Comparison of ENCODE assay signal across 8 cellular contexts in the genomic region with DNA sequence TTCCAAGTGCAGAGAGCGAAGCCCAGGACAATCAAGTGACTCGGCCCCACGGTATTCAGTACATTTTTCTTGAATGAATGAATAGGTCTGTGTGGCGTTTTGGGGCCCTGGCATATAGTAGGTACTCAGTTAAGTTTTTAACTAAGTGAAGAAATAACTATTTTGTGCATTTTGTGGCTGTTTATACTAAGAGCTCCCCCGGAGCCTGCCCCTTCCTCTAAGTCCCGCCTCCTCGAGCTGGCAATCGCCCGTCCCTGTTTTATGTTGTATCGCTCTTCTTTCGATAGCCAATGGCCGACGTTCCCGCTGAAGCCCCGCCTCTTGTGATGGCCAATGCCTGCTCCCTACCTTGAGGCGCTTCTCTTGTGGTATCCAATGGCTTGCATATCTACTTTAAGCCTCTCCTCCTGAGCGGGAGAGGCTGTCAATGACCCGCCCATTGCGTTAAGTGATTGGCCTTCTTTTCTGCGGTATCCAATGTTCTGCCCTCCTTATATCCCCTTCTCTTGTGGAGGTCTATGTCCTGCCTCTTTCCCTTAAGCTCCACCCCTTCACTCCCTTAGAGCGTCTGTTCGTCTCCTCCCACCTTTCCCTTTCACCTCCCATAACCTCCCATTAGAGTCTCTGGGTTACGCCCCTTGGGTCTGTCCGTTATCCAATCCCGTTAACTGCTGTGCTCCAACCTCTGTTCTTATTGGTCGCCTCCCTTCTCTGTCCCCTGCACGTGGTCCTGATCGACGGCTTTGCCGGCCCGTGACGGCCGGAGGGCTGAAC. TPM values are rescaled to one million over a fixed set of nuclear protein-coding genes. Genes with fewer than 3 reads are reported as not detected.
DNase-seq lines count a peak whose midpoint lies in the region; ATAC-seq, FAIRE-seq and TF ChIP-seq lines count a peak whose summit lies in the region.

No MANE protein-coding gene starts in this region.

- no peaks in the 10 kb centered on the region for H3K27me3 ChIP-seq in left ventricle myocardium inferior (ENCODE audit: low read depth)
- no peaks in the 10 kb centered on the region for H3K27me3 ChIP-seq in upper lobe of right lung

- no peaks in the 10 kb centered on the region for H3K9me3 ChIP-seq in left ventricle myocardium inferior (replicated peaks)
- H3K9me3 ChIP-seq in upper lobe of right lung: no peaks in the 10 kb centered on the region

- H3K36me3 ChIP-seq in left ventricle myocardium inferior (peaks cover 13% of the 10 kb centered on the region), upper lobe of right lung (peaks cover 11% of the 10 kb centered on the region)

- intact Hi-C loops in left ventricle myocardium inferior (cut with micrococcal nuclease) (no loop called here), posterior vena cava (cut with DNase I) (no loop called here), upper lobe of right lung (cut with DNase I) (no loop called here)

- H3K4me3 ChIP-seq in left ventricle myocardium inferior (peak overlapping the region; percentile 98), upper lobe of right lung (peak overlapping the region; percentile 93)

- peak; percentile 81 for ATAC-seq in HG02852 (IDR thresholded peaks at IDR 0.05; ENCODE audit: unreplicated experiment)
- ATAC-seq in upper lobe of right lung: peak; percentile 94

- H3K4me1 ChIP-seq in left ventricle myocardium inferior (peaks cover 35% of the 10 kb centered on the region), upper lobe of right lung (peaks cover 22% of the 10 kb centered on the region)

- TF ChIP-seq POLR2A in GM12892 (IDR thresholded peaks at IDR 0.05; ENCODE audit: low read depth, low read length): no peak

- DNase-seq in GM12892 (ENCODE audit: insufficient read length): peak; percentile 99
- peak; percentile 100 for DNase-seq in NCI-H1436 treated with DMSO at 0.1 percent for 48 hours (lab: John Stamatoyannopoulos, UW)
- DNase-seq in SW480 (ENCODE audit: low spot score): peak; percentile 100
- peak; percentile 100 for DNase-seq in amniotic epithelial cell (ENCODE audit: low read depth)
- DNase-seq in left ventricle myocardium inferior: peak; percentile 98
- DNase-seq in posterior vena cava (ENCODE audit: low spot score): peak; percentile 99
- DNase-seq in upper lobe of right lung: peak; percentile 98

- FAIRE-seq in GM12892 (lab: Jason Lieb, UNC): peak; percentile 100

- no peak for TF ChIP-seq CTCF in left ventricle myocardium inferior (IDR thresholded peaks at IDR 0.05; ENCODE audit: borderline replicate concordance)
- TF ChIP-seq CTCF in upper lobe of right lung (IDR thresholded peaks at IDR 0.05): no peak

- peak overlapping the region; percentile 93 for H3K27ac ChIP-seq in left ventricle myocardium inferior (replicated peaks)
- peak overlapping the region; percentile 92 for H3K27ac ChIP-seq in upper lobe of right lung

RNA-seq across cellular contexts. Expression of a gene that starts 0.5 kb away (rescaled TPM):
- polyA plus RNA-seq in GM12892 (2012; ENCODE audit: missing spikeins): 15.9 TPM
- 22.8 TPM for total RNA-seq in left ventricle myocardium inferior
- total RNA-seq in posterior vena cava: 10 to 100 TPM; 24.6 to 28.1 TPM
- 30.6 TPM for total RNA-seq in upper lobe of right lung

RNA-seq across cellular contexts. Expression of a gene that starts 14.0 kb away (rescaled TPM):
- polyA plus RNA-seq in GM12892 (2012; ENCODE audit: missing spikeins): 16.7 TPM
- total RNA-seq in left ventricle myocardium inferior (113 TPM), posterior vena cava (10 to 100 TPM; 85.1 to 85.5 TPM), upper lobe of right lung (113 TPM)

RNA-seq across cellular contexts. Expression of a gene that starts 46.7 kb away (rescaled TPM):
- 0.51 TPM for polyA plus RNA-seq in GM12892 (2012; ENCODE audit: missing spikeins)
- 162 TPM for total RNA-seq in left ventricle myocardium inferior
- total RNA-seq in posterior vena cava: 10 to 100 TPM; 21.4 to 25.2 TPM
- total RNA-seq in upper lobe of right lung: 4.1 TPM

Comparison
In these comparisons a context has a peak if more than half of its experiments do, and no peak if none do; other contexts are left out.
1. Peak in every context shown above with its lines: DNase-seq, ATAC-seq, H3K4me3 ChIP-seq and H3K27ac ChIP-seq.